29 cellular contexts compared by ENCODE assay signal in genomic region chr17:47401100-47401499, GRCh38.
"Had no signal": no experiment of that assay in that cellular context is flagged by ENCODE, and none has a peak within 500 bp of the region (broad histone marks: within the 10 kb centered on the region; RNA-seq: fewer than 3 reads in every experiment).

No MANE protein-coding gene starts in this region.

- H3K9me3 ChIP-seq: ovary, psoas muscle, right lobe of liver, sigmoid colon, thoracic aorta, thyroid gland, transverse colon, upper lobe of right lung, uterus had no signal

- H3K27ac ChIP-seq: neural progenitor cell, ovary, parathyroid adenoma, psoas muscle, right lobe of liver, sigmoid colon, thoracic aorta, thyroid gland, transverse colon, upper lobe of right lung, uterus had no signal

- H3K4me3 ChIP-seq: neural progenitor cell, ovary, psoas muscle, right lobe of liver, sigmoid colon, thoracic aorta, thyroid gland, transverse colon, upper lobe of right lung, uterus had no signal

- H3K4me1 ChIP-seq: neural progenitor cell, parathyroid adenoma, psoas muscle, right lobe of liver, sigmoid colon, thyroid gland, upper lobe of right lung, uterus had no signal

- H3K36me3 Mint-ChIP-seq: natural killer cell treated with Interleukin-12 subunit alpha and Interleukin-12 subunit beta and Interleukin-15 and Interleukin-18, amount 100 ng/mL, for 72 hours; type B pancreatic cell had no signal

- ATAC-seq: naive thymus-derived CD8-positive, alpha-beta T cell; natural killer cell treated with Interleukin-12 subunit alpha and Interleukin-12 subunit beta and Interleukin-15 and Interleukin-18, amount 100 ng/mL, for 72 hours; psoas muscle; right cardiac atrium; stimulated activated memory B cell treated with anti-CD40 and anti-IgM and Interleukin-4, amounts not matched to agents 10 μg/mL and 1 μg/mL and 100 μg/mL, for 72 hours; stimulated activated naive CD8-positive, alpha-beta T cell treated with anti-CD3 and anti-CD28 coated beads, Interleukin-15, amount 100 ng/mL, for 72 hours; stimulated activated naive CD8-positive, alpha-beta T cell treated with anti-CD3 and anti-CD28 coated beads, Interleukin-15, Interleukin-2, amounts not matched to agents 100 U/mL and 50 U/mL, for 24 hours; upper lobe of right lung had no signal

- FAIRE-seq: small intestine had no signal

- H3K9me3 Mint-ChIP-seq: naive B cell; natural killer cell treated with Interleukin-12 subunit alpha and Interleukin-12 subunit beta and Interleukin-15 and Interleukin-18, amount 100 ng/mL, for 72 hours; stimulated activated memory B cell treated with anti-CD40 and anti-IgM and Interleukin-4, amounts not matched to agents 10 μg/mL and 1 μg/mL and 100 μg/mL, for 72 hours; stimulated activated naive CD8-positive, alpha-beta T cell treated with anti-CD3 and anti-CD28 coated beads, Interleukin-15, amount 100 ng/mL, for 72 hours; type B pancreatic cell had no signal

- H3K27me3 Mint-ChIP-seq: naive B cell; naive thymus-derived CD8-positive, alpha-beta T cell; natural killer cell treated with Interleukin-12 subunit alpha and Interleukin-12 subunit beta and Interleukin-15 and Interleukin-18, amount 100 ng/mL, for 72 hours; progenitor cell of endocrine pancreas; stimulated activated memory B cell treated with anti-CD40 and anti-IgM and Interleukin-4, amounts not matched to agents 10 μg/mL and 1 μg/mL and 100 μg/mL, for 72 hours; stimulated activated naive CD8-positive, alpha-beta T cell treated with anti-CD3 and anti-CD28 coated beads, Interleukin-15, amount 100 ng/mL, for 72 hours; type B pancreatic cell had no signal

- DNase-seq: naive B cell; naive thymus-derived CD8-positive, alpha-beta T cell; occipital lobe; ovary; posterior cingulate gyrus; psoas muscle; right cardiac atrium; right lobe of liver; sigmoid colon; small intestine; stimulated activated CD4-positive, alpha-beta T cell treated with anti-CD3 and anti-CD28 coated beads, Interleukin-15, amount 100 ng/mL, for 24 hours; stimulated activated CD4-positive, alpha-beta T cell treated with anti-CD3 and anti-CD28 coated beads, Interleukin-4, amount 100 ng/mL, for 1 hour; stimulated activated CD4-positive, alpha-beta T cell treated with anti-CD3 and anti-CD28 coated beads, Interleukin-4, amount 100 ng/mL, for 4 hours; stimulated activated CD8-positive, alpha-beta memory T cell treated with anti-CD3 and anti-CD28 coated beads, Interleukin-4, amount 100 ng/mL, for 48 hours; stimulated activated naive CD4-positive, alpha-beta T cell; stimulated activated naive CD8-positive, alpha-beta T cell treated with anti-CD3 and anti-CD28 coated beads, Interleukin-15, amount 100 ng/mL, for 72 hours; stimulated activated naive CD8-positive, alpha-beta T cell treated with anti-CD3 and anti-CD28 coated beads, Interleukin-15, Interleukin-2, amounts not matched to agents 100 U/mL and 50 U/mL, for 24 hours; substantia nigra; thyroid gland; transverse colon; upper lobe of right lung; uterus had no signal

- H3K4me2 ChIP-seq: neural progenitor cell had no signal

- H3K36me3 ChIP-seq: neural progenitor cell, ovary, right lobe of liver, thoracic aorta, thyroid gland, transverse colon, uterus had no signal

- H3K4me1 Mint-ChIP-seq: naive thymus-derived CD8-positive, alpha-beta T cell; neural progenitor cell; stimulated activated naive CD8-positive, alpha-beta T cell treated with anti-CD3 and anti-CD28 coated beads, Interleukin-15, amount 100 ng/mL, for 72 hours had no signal

- H3K27ac Mint-ChIP-seq: naive thymus-derived CD8-positive, alpha-beta T cell; natural killer cell treated with Interleukin-12 subunit alpha and Interleukin-12 subunit beta and Interleukin-15 and Interleukin-18, amount 100 ng/mL, for 72 hours; neural progenitor cell; progenitor cell of endocrine pancreas; stimulated activated memory B cell treated with anti-CD40 and anti-IgM and Interleukin-4, amounts not matched to agents 10 μg/mL and 1 μg/mL and 100 μg/mL, for 72 hours; stimulated activated naive CD8-positive, alpha-beta T cell treated with anti-CD3 and anti-CD28 coated beads, Interleukin-15, amount 100 ng/mL, for 72 hours; type B pancreatic cell had no signal

- H3K4me3 Mint-ChIP-seq: naive B cell; naive thymus-derived CD8-positive, alpha-beta T cell; natural killer cell treated with Interleukin-12 subunit alpha and Interleukin-12 subunit beta and Interleukin-15 and Interleukin-18, amount 100 ng/mL, for 72 hours; neural progenitor cell; stimulated activated memory B cell treated with anti-CD40 and anti-IgM and Interleukin-4, amounts not matched to agents 10 μg/mL and 1 μg/mL and 100 μg/mL, for 72 hours; stimulated activated naive CD8-positive, alpha-beta T cell treated with anti-CD3 and anti-CD28 coated beads, Interleukin-15, amount 100 ng/mL, for 72 hours; type B pancreatic cell had no signal
